In the genomic region with DNA sequence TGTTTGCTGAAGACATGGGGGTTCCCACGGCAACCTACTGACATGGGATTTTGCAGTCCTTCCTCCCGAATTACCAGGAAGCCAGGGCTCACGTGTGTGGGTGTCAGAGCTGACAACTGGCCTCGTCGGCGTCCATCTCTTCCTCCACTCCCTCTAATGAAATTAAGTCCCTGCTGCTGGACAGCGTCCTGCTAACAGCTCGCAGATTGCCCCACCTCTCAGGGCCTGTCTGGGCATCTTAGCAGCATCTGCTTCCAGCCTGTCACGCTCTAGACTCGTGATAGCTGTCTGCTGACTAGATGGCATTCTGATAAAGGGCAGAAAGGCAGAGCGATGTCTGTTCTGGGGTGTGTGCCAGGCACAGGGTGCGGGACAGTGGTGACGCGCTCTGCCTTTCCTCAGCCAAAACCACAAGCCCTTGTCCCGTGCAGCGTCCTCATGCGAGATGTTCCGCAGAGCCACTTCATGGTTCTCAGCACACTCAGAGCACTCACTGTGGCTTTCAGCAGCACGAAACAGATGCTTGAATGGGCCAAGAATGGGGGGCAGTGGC, we compare ENCODE assay signal across 8 cellular contexts.
DNase-seq lines count a peak whose midpoint lies in the region; TF ChIP-seq lines count a peak whose summit lies in the region.

No MANE protein-coding gene starts in this region.

- H3K27ac ChIP-seq in KOPT-K1 (ENCODE audit: low read depth, low read length, poor library complexity, severe bottlenecking): peak overlapping the region; percentile 4
- H3K27ac ChIP-seq in esophagus muscularis mucosa (replicated peaks in 1 of 4): peak overlapping the region in 2 of 4 donors; percentile 7 to 13
- H3K27ac ChIP-seq in suprapubic skin: peak overlapping the region; percentile 73

- intact Hi-C loops in esophagus muscularis mucosa (cut with DNase I): no loop called here

- POLR2A ChIA-PET in AG04449 (lab: Yijun Ruan, JAX): interaction anchor here (1.1 kb wide), 1 partner anchor 162 kb away, joined by 4 read pairs; a partner anchor contains a TSS

- H3K4me1 Mint-ChIP-seq in neural crest cell: peaks cover 24% of the 10 kb centered on the region

- H3K36me3 ChIP-seq in KOPT-K1 (ENCODE audit: insufficient read depth, low read length) (no peaks in the 10 kb centered on the region), esophagus muscularis mucosa (no peaks in the 10 kb centered on the region), suprapubic skin (no peaks in the 10 kb centered on the region)

- peaks cover 3% of the 10 kb centered on the region for H3K9me3 Mint-ChIP-seq in neural crest cell

- peaks cover 4 to 11% (median 10%) of the 10 kb centered on the region in 4 donors for H3K4me1 ChIP-seq in esophagus muscularis mucosa
- H3K4me1 ChIP-seq in suprapubic skin: peaks cover 33% of the 10 kb centered on the region

- H3K27me3 ChIP-seq in esophagus muscularis mucosa (peaks cover 0 to 7% (median 0%) of the 10 kb centered on the region in 4 donors), suprapubic skin (no peaks in the 10 kb centered on the region)

- WGBS in esophagus muscularis mucosa: 8% methylated on average over 15 of the region's 19 CpGs
- 10% methylated on average over 16 of the region's 19 CpGs for WGBS in suprapubic skin

- no peaks in the 10 kb centered on the region for H3K27me3 Mint-ChIP-seq in neural crest cell (ENCODE audit: low read depth)

- peak overlapping the region; percentile 52 for H3K27ac Mint-ChIP-seq in neural crest cell (ENCODE audit: unreplicated experiment)

- H3K36me3 Mint-ChIP-seq in neural crest cell (ENCODE audit: low read depth): no peaks in the 10 kb centered on the region

- CTCF ChIA-PET in AG04449 (lab: Yijun Ruan, JAX): interaction anchor here (1.3 kb wide), 1 partner anchor 11 kb away, joined by 3 read pairs; no protein-coding TSS in a partner anchor

- H3K9me3 ChIP-seq in KOPT-K1 (ENCODE audit: insufficient read depth, low read length, poor library complexity, severe bottlenecking) (peaks cover 9% of the 10 kb centered on the region), esophagus muscularis mucosa (no peaks in the 10 kb centered on the region), suprapubic skin (peaks cover 4% of the 10 kb centered on the region)

- no peak for TF ChIP-seq CTCF in AG04449 (IDR thresholded peaks at IDR 0.05; ENCODE audit: insufficient read depth, low read length, missing control alignments)
- TF ChIP-seq CTCF in esophagus muscularis mucosa (IDR thresholded peaks at IDR 0.05): no peak
- TF ChIP-seq CTCF in neural crest cell (conservative IDR thresholded peaks at IDR 0.05): no peak
- TF ChIP-seq CTCF in suprapubic skin (IDR thresholded peaks at IDR 0.05): no peak

- H3K4me3 Mint-ChIP-seq in neural crest cell: no peak overlapping the region

- no peak for TF ChIP-seq POLR2A in esophagus muscularis mucosa (IDR thresholded peaks at IDR 0.05; ENCODE audit: low read depth)
- peak in 1 of 2 donors; percentile 51 for TF ChIP-seq POLR2A in suprapubic skin (IDR thresholded peaks at IDR 0.05)

- TF ChIP-seq EP300 in esophagus muscularis mucosa (IDR thresholded peaks at IDR 0.05) (peak; percentile 58), suprapubic skin (IDR thresholded peaks at IDR 0.05) (no peak)

- DNase-seq in AG04449 (ENCODE audit: low read depth, low spot score) (peak; percentile 75), activated T-cell treated with anti-CD3 and anti-CD28 coated beads for 4 hours (peak; percentile 4), esophagus muscularis mucosa (ENCODE audit: extremely low spot score) (peak; percentile 96), neural crest cell (ENCODE audit: low read depth, low spot score) (no peak), suprapubic skin (ENCODE audit: low spot score in 2 of 2) (peak; percentile 93 to 96), NCI-H446 (lab: John Stamatoyannopoulos, UW) (no peak), NCI-H446 treated with DMSO at 0.1 percent for 48 hours (lab: John Stamatoyannopoulos, UW) (no peak)

- no peak overlapping the region for H3K4me3 ChIP-seq in AG04449 (ENCODE audit: low read depth, low read length)
- H3K4me3 ChIP-seq in esophagus muscularis mucosa: no peak overlapping the region
- H3K4me3 ChIP-seq in suprapubic skin: no peak overlapping the region

Comparison
In these comparisons a context has a peak if more than half of its experiments do, and no peak if none do; other contexts are left out.
1. DNase-seq: peak in AG04449 (single experiment), activated T-cell treated with anti-CD3 and anti-CD28 coated beads for 4 hours (single experiment), esophagus muscularis mucosa (single experiment) and suprapubic skin (2 of 2); none in neural crest cell (single experiment), NCI-H446 (0 of 2) and NCI-H446 treated with DMSO at 0.1 percent for 48 hours (single experiment).